15 cellular contexts compared by ENCODE assay signal in genomic region chr1:154696460-154696859, GRCh38.
DNase-seq lines count a peak whose midpoint lies in the region; ATAC-seq and TF ChIP-seq lines count a peak whose summit lies in the region.
"Had no signal": no experiment of that assay in that cellular context is flagged by ENCODE, and none has a peak within 500 bp of the region (broad histone marks: within the 10 kb centered on the region; RNA-seq: fewer than 3 reads in every experiment).

No MANE protein-coding gene starts in this region.

- H3K4me3 ChIP-seq in left ventricle myocardium inferior (no peak overlapping the region), LNCaP clone FGC (ENCODE audit: low read depth, low read length) (no peak overlapping the region), heart right ventricle (no peak overlapping the region), psoas muscle (no peak overlapping the region)
- H3K4me3 ChIP-seq: BLaER1 treated with 17β-estradiol and CSF1 and Interleukin-3, amounts not matched to agents 10 nM and 100 nM; GM12878 had no signal

- DNase-seq in Right ventricle myocardium inferior (ENCODE audit: missing footprints) (no peak), left ventricle myocardium inferior (no peak), LNCaP clone FGC (ENCODE audit: low read depth) (peak; percentile 19), heart right ventricle (no peak), psoas muscle (peak in 1 of 2 donors; percentile 57), T-helper 2 cell (no peak)
- DNase-seq: Calu3; CD8-positive, alpha-beta T cell; DMS79 treated with DMSO at 0.1 percent for 48 hours; GF-D8; GOT3; H7 had no signal

- H3K9me3 ChIP-seq in left ventricle myocardium inferior (replicated peaks), result no peaks in the 10 kb centered on the region
- no peaks in the 10 kb centered on the region for H3K9me3 ChIP-seq in heart right ventricle
- no peaks in the 10 kb centered on the region for H3K9me3 ChIP-seq in psoas muscle
- H3K9me3 ChIP-seq: BLaER1 treated with 17β-estradiol and CSF1 and Interleukin-3, amounts not matched to agents 10 nM and 100 nM had no signal

- WGBS in heart right ventricle, 2 donors, result 43 to 56% methylated on average over 4 of the region's 4 CpGs
- WGBS in psoas muscle, 3 donors, result 16 to 34% (median 20%) methylated on average over 3 to 4 of the region's 4 CpGs

- H3K4me1 ChIP-seq in left ventricle myocardium inferior (peaks cover 29% of the 10 kb centered on the region), heart right ventricle (peaks cover 0 to 20% (median 8%) of the 10 kb centered on the region in 9 donors), psoas muscle (peaks cover 31% of the 10 kb centered on the region)

- TF ChIP-seq CTCF in left ventricle myocardium inferior (IDR thresholded peaks at IDR 0.05; ENCODE audit: borderline replicate concordance), result no peak
- no peak for TF ChIP-seq CTCF in LNCaP clone FGC (IDR thresholded peaks at IDR 0.05; ENCODE audit: control insufficient read depth, extremely low read depth, insufficient read depth)
- TF ChIP-seq CTCF in heart right ventricle (IDR thresholded peaks at IDR 0.05), result no peak
- no peak for TF ChIP-seq CTCF in psoas muscle (IDR thresholded peaks at IDR 0.05)

- H3K27me3 ChIP-seq in left ventricle myocardium inferior (ENCODE audit: low read depth) (no peaks in the 10 kb centered on the region), heart right ventricle (peaks cover 0 to 10% (median 0%) of the 10 kb centered on the region in 7 donors), psoas muscle (ENCODE audit: insufficient read depth in 3 of 3, low read length in 2 of 3) (no peaks in the 10 kb centered on the region)
- H3K27me3 ChIP-seq: BLaER1 treated with 17β-estradiol and CSF1 and Interleukin-3, amounts not matched to agents 10 nM and 100 nM had no signal

- ATAC-seq in Right ventricle myocardium inferior (peak; percentile 65), heart right ventricle (peak in 6 of 8 donors; percentile 46 to 89 (median 76)), psoas muscle (peak; percentile 59 to 83 (median 78)), HG02798 (IDR thresholded peaks at IDR 0.05; ENCODE audit: poor library complexity, unreplicated experiment) (no peak)
- ATAC-seq: CD8-positive, alpha-beta T cell had no signal

- no peaks in the 10 kb centered on the region for H3K36me3 ChIP-seq in left ventricle myocardium inferior
- no peaks in the 10 kb centered on the region for H3K36me3 ChIP-seq in heart right ventricle
- no peaks in the 10 kb centered on the region for H3K36me3 ChIP-seq in psoas muscle (ENCODE audit: insufficient read depth in 1 of 2, low read depth in 1 of 2)
- H3K36me3 ChIP-seq: BLaER1 treated with 17β-estradiol and CSF1 and Interleukin-3, amounts not matched to agents 10 nM and 100 nM had no signal

- H3K27ac ChIP-seq in left ventricle myocardium inferior (replicated peaks) (no peak overlapping the region), heart right ventricle (no peak overlapping the region), psoas muscle (peak overlapping the region; percentile 77)
- H3K27ac ChIP-seq: BLaER1 treated with 17β-estradiol and CSF1 and Interleukin-3, amounts not matched to agents 10 nM and 100 nM had no signal

- intact Hi-C loops in Right ventricle myocardium inferior (cut with DNase I), result no loop called here
- intact Hi-C loops in left ventricle myocardium inferior (cut with micrococcal nuclease), result no loop called here
- intact Hi-C loops in heart right ventricle (cut with DNase I), result no loop called here
- intact Hi-C loops in psoas muscle (cut with DNase I), result no loop called here
